9 cellular contexts compared by ENCODE assay signal in the genomic region with DNA sequence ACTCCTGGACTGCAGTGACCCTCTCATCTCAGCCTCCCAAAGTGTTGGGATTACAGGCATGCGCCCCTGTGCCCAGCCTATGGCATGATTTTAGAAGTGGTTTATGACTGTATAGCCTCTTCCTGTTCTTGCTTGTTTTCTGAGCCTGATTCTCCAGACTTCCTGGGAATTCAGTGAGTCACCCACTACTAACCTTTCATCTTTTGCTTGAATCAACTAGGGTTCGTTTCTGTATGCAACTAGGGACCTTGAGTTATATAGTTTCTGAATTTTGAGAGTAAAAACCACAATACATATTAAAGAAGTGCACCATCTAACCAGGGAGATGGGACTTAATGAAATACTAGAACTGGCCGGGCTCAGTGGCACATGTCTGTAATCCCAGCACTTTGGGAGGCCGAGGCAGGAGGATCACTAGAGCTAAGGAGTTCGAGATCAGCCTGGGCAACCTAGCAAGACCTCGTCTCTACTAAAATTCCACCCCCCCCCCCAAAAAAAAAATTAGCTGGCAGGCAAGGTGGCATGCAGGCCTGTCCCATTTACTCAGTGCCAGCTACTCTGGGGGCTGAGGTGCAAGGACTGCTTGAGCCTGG.
A peak's percentile ranks its signal among the peaks of the same experiment; 100 is the strongest.
DNase-seq lines count a peak whose midpoint lies in the region; ATAC-seq and FAIRE-seq lines count a peak whose summit lies in the region.
"Had no signal": no experiment of that assay in that cellular context is flagged by ENCODE, and none has a peak within 500 bp of the region (broad histone marks: within the 10 kb centered on the region; RNA-seq: fewer than 3 reads in every experiment).

No MANE protein-coding gene starts in this region.

- DNase-seq in stimulated activated CD4-positive, alpha-beta T cell treated with anti-CD3 and anti-CD28 coated beads, Interleukin-15, amount 100 ng/mL, for 24 hours: peak; percentile 41
- DNase-seq in stimulated activated CD4-positive, alpha-beta T cell treated with anti-CD3 and anti-CD28 coated beads, Interleukin-12 subunit alpha, Interleukin-12 subunit beta, amount 100 ng/mL, for 4 hours: no peak
- DNase-seq in activated T-cell treated with anti-CD3 and anti-CD28 coated beads for 48 hours (ENCODE audit: low read depth): peak; percentile 8
- DNase-seq in glomerular visceral epithelial cell (ENCODE audit: extremely low spot score): peak; percentile 71
- DNase-seq in urothelium cell line (ENCODE audit: low spot score): peak; percentile 86
- DNase-seq in NCI-H2171 treated with DMSO at 0.1 percent for 48 hours (lab: John Stamatoyannopoulos, UW): no peak
- DNase-seq: DMS153 had no signal

- FAIRE-seq in urothelium cell line (lab: Jason Lieb, UNC): no peak

- ATAC-seq in GM21423 (IDR thresholded peaks at IDR 0.05; ENCODE audit: unreplicated experiment): no peak
- no peak for ATAC-seq in GM21447 (IDR thresholded peaks at IDR 0.05; ENCODE audit: unreplicated experiment)

Comparison
In these comparisons a context has a peak if more than half of its experiments do, and no peak if none do; other contexts are left out.
1. DNase-seq: peak in stimulated activated CD4-positive, alpha-beta T cell treated with anti-CD3 and anti-CD28 coated beads, Interleukin-15, amount 100 ng/mL, for 24 hours (single experiment), activated T-cell treated with anti-CD3 and anti-CD28 coated beads for 48 hours (single experiment), glomerular visceral epithelial cell (single experiment) and urothelium cell line (single experiment); none in stimulated activated CD4-positive, alpha-beta T cell treated with anti-CD3 and anti-CD28 coated beads, Interleukin-12 subunit alpha, Interleukin-12 subunit beta, amount 100 ng/mL, for 4 hours (single experiment) and NCI-H2171 treated with DMSO at 0.1 percent for 48 hours (single experiment).